In genomic region chr1:234572966-234573365, GRCh38 we compare ENCODE assay signal across 24 cellular contexts. TPM values are rescaled to one million over a fixed set of nuclear protein-coding genes. Genes with fewer than 3 reads are reported as not detected.
DNase-seq lines count a peak whose midpoint lies in the region; ATAC-seq and TF ChIP-seq lines count a peak whose summit lies in the region.
"Had no signal": no experiment of that assay in that cellular context is flagged by ENCODE, and none has a peak within 500 bp of the region (broad histone marks: within the 10 kb centered on the region; RNA-seq: fewer than 3 reads in every experiment).

No MANE protein-coding gene starts in this region.

- H3K4me1 ChIP-seq in cardiac muscle cell (ENCODE audit: low read depth): peaks cover 31% of the 10 kb centered on the region
- H3K4me1 ChIP-seq in heart right ventricle: peaks cover 0 to 38% (median 10%) of the 10 kb centered on the region in 9 donors
- peaks cover 19 to 20% of the 10 kb centered on the region in 2 donors for H3K4me1 ChIP-seq in gastrocnemius medialis
- H3K4me1 ChIP-seq in OCI-LY7 (ENCODE audit: insufficient read depth, low read length, poor library complexity, severe bottlenecking): no peaks in the 10 kb centered on the region
- H3K4me1 ChIP-seq: SJCRH30 had no signal

- 79% methylated on average over 7 of the region's 7 CpGs for WGBS in heart right ventricle, 2 donors

- H3K9me3 ChIP-seq in cardiac muscle cell (ENCODE audit: low read depth) (no peaks in the 10 kb centered on the region), heart right ventricle (no peaks in the 10 kb centered on the region), gastrocnemius medialis (no peaks in the 10 kb centered on the region), OCI-LY7 (ENCODE audit: low read length) (no peaks in the 10 kb centered on the region)
- H3K9me3 ChIP-seq: MG63, SJCRH30 had no signal

- POLR2A ChIA-PET in OCI-LY7 (lab: Charles Lee): no interaction called here

- H2AFZ ChIP-seq in OCI-LY7 (ENCODE audit: low read length): no peak overlapping the region
- H2AFZ ChIP-seq: GM23338 had no signal

- DNase-seq in cardiac muscle cell (ENCODE audit: low read depth in 1 of 2, low spot score in 1 of 2) (no peak), heart right ventricle (no peak), NCI-H69 (lab: John Stamatoyannopoulos, UW) (peak; percentile 33), left kidney (ENCODE audit: low read depth, low spot score) (peak; percentile 43), gastrocnemius medialis (no peak), COLO668 (lab: John Stamatoyannopoulos, UW; ENCODE audit: unreplicated experiment) (no peak), OCI-LY7 (ENCODE audit: low spot score) (no peak)
- DNase-seq: 8988T; CD4-positive, CD25-positive, alpha-beta regulatory T cell; Kasumi-1; MG63; NCI-H1092; NCI-H146; NCI-H2029 treated with DMSO at 0.1 percent for 48 hours; NCI-H2171 treated with DMSO at 0.1 percent for 48 hours; NCI-H446; NCI-H748 treated with DMSO at 0.1 percent for 48 hours; NK-92 treated with Interleukin-12 subunit alpha and Interleukin-12 subunit beta, amount 100 ng/mL, for 24 hours; OCI-M1 had no signal

- H3K9me2 ChIP-seq in OCI-LY7 (ENCODE audit: insufficient read depth, low read length): no peaks in the 10 kb centered on the region

- no peak for TF ChIP-seq CTCF in cardiac muscle cell (IDR thresholded peaks at IDR 0.05; ENCODE audit: low read depth, low read length)
- no peak for TF ChIP-seq CTCF in heart right ventricle (IDR thresholded peaks at IDR 0.05)
- TF ChIP-seq CTCF in gastrocnemius medialis (IDR thresholded peaks at IDR 0.05 in 4 of 5, conservative IDR thresholded peaks at IDR 0.05 in 1 of 5): no peak
- TF ChIP-seq CTCF in OCI-LY7 (conservative IDR thresholded peaks at IDR 0.05; ENCODE audit: low read length): no peak

- in situ Hi-C loops in gastrocnemius medialis (cut with MboI; ENCODE audit: low sequenced_read_pairs in 4 of 4): no loop called here

- CTCF ChIA-PET in OCI-LY7 (lab: Charles Lee; ENCODE audit: unreplicated experiment): no interaction called here

- no peaks in the 10 kb centered on the region for H3K36me3 ChIP-seq in cardiac muscle cell
- H3K36me3 ChIP-seq in heart right ventricle: no peaks in the 10 kb centered on the region
- no peaks in the 10 kb centered on the region for H3K36me3 ChIP-seq in gastrocnemius medialis
- H3K36me3 ChIP-seq in OCI-LY7 (ENCODE audit: insufficient read depth, low read length): no peaks in the 10 kb centered on the region
- H3K36me3 ChIP-seq: MG63, SJCRH30 had no signal

- H4K20me1 ChIP-seq in OCI-LY7 (ENCODE audit: insufficient read depth, low read length): no peaks in the 10 kb centered on the region

- H3K27me3 ChIP-seq in cardiac muscle cell (no peaks in the 10 kb centered on the region), heart right ventricle (no peaks in the 10 kb centered on the region), gastrocnemius medialis (no peaks in the 10 kb centered on the region)
- H3K27me3 ChIP-seq: MG63 had no signal

- intact Hi-C loops in heart right ventricle (cut with DNase I): no loop called here
- intact Hi-C loops in gastrocnemius medialis (cut with DNase I; ENCODE audit: low total_unique reads): no loop called here
- intact Hi-C loops in OCI-LY7 (cut with micrococcal nuclease; ENCODE audit: unreplicated experiment): no loop called here

- TF ChIP-seq POLR2A in gastrocnemius medialis (IDR thresholded peaks at IDR 0.05): no peak

- no peaks in the 10 kb centered on the region for H3K79me2 ChIP-seq in OCI-LY7 (ENCODE audit: insufficient read depth, low read depth, low read length)

- H3K4me3 ChIP-seq in cardiac muscle cell (no peak overlapping the region), heart right ventricle (no peak overlapping the region), gastrocnemius medialis (no peak overlapping the region), OCI-LY7 (ENCODE audit: low read depth, low read length, poor library complexity, severe bottlenecking) (no peak overlapping the region)
- H3K4me3 ChIP-seq: GM12878, GM23338, MG63, SJCRH30 had no signal

- ATAC-seq in heart right ventricle (no peak), gastrocnemius medialis (peak in 1 of 2 donors; percentile 12), HG03135 (IDR thresholded peaks at IDR 0.05; ENCODE audit: unreplicated experiment) (no peak)
- ATAC-seq: GM12878, GM23338, HCT116 had no signal

- no peak overlapping the region for H3K4me2 ChIP-seq in OCI-LY7 (ENCODE audit: low read length)
- H3K4me2 ChIP-seq: GM23338 had no signal

- H3K27ac ChIP-seq in cardiac muscle cell: peak overlapping the region; percentile 75
- peak overlapping the region in 3 of 10 donors; percentile 8 to 30 (median 17) for H3K27ac ChIP-seq in heart right ventricle
- H3K27ac ChIP-seq in gastrocnemius medialis: peak overlapping the region in 3 of 4 donors; percentile 6 to 45 (median 39)
- H3K27ac ChIP-seq in OCI-LY7 (ENCODE audit: low read depth, low read length, poor library complexity, severe bottlenecking): no peak overlapping the region
- H3K27ac ChIP-seq: SJCRH30 had no signal

- no TSS peak for BruUV-seq in OCI-LY7 (replicated peaks; lab: Mats Ljungman, UMichigan)

RNA-seq across cellular contexts. Expression of gene IRF2BP2, which starts 37.0 kb away (rescaled TPM):
- total RNA-seq in cardiac muscle cell (84.0 and 113 TPM in 2 replicates), heart right ventricle (100 to 1,000 TPM in 6 of 10 donors, 10 to 100 TPM in 4; 78.2 to 181 (median 104) TPM), gastrocnemius medialis (10 to 100 TPM; 32.2 to 92.0 (median 52.2) TPM), OCI-LY7 (2022) (64.6 and 65.9 TPM in 2 replicates)
- polyA plus RNA-seq in cardiac muscle cell (24.3 and 33.2 TPM in 2 replicates), heart right ventricle (10 to 100 TPM; 50.6 to 54.0 TPM)
- total RNA-seq in OCI-LY7 (2014; rRNA removed; shearing (Covaris generic)): 30.2 and 40.6 TPM in 2 replicates

Comparison
In these comparisons a context has a peak if more than half of its experiments do, and no peak if none do; other contexts are left out.
1. DNase-seq: peak in NCI-H69 (single experiment) and left kidney (single experiment); none in cardiac muscle cell (0 of 2), heart right ventricle (0 of 2), gastrocnemius medialis (0 of 2), COLO668 (single experiment) and OCI-LY7 (single experiment).